ENCODE assay signal across 1 cellular context in genomic region chr22:39220897-39221850, GRCh38.
TF ChIP-seq lines count a peak whose summit lies in the region.

No MANE protein-coding gene starts in this region.

TF ChIP-seq in K562, 482 proteins besides CTCF, POLR2A, EP300 and RAD21 (continued from another document):
- TF ChIP-seq USF1 (CRISPR knock-in tag; IDR thresholded peaks at IDR 0.05), result no peak
- TF ChIP-seq, protein P1, sequence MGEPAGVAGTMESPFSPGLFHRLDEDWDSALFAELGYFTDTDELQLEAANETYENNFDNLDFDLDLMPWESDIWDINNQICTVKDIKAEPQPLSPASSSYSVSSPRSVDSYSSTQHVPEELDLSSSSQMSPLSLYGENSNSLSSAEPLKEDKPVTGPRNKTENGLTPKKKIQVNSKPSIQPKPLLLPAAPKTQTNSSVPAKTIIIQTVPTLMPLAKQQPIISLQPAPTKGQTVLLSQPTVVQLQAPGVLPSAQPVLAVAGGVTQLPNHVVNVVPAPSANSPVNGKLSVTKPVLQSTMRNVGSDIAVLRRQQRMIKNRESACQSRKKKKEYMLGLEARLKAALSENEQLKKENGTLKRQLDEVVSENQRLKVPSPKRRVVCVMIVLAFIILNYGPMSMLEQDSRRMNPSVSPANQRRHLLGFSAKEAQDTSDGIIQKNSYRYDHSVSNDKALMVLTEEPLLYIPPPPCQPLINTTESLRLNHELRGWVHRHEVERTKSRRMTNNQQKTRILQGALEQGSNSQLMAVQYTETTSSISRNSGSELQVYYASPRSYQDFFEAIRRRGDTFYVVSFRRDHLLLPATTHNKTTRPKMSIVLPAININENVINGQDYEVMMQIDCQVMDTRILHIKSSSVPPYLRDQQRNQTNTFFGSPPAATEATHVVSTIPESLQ (CRISPR knock-in tag; IDR thresholded peaks at IDR 0.05), result no peak
- TF ChIP-seq CBX3 (IDR thresholded peaks at IDR 0.05; ENCODE audit: borderline replicate concordance in 1 of 2, low read length in 2 of 2), result no peak
- no peak for TF ChIP-seq ARID4B (CRISPR knock-in tag; IDR thresholded peaks at IDR 0.05)
- TF ChIP-seq RFX7 (CRISPR knock-in tag; IDR thresholded peaks at IDR 0.05), result no peak
- no peak for TF ChIP-seq CREM (IDR thresholded peaks at IDR 0.05; ENCODE audit: low read depth)
- TF ChIP-seq, protein P2, sequence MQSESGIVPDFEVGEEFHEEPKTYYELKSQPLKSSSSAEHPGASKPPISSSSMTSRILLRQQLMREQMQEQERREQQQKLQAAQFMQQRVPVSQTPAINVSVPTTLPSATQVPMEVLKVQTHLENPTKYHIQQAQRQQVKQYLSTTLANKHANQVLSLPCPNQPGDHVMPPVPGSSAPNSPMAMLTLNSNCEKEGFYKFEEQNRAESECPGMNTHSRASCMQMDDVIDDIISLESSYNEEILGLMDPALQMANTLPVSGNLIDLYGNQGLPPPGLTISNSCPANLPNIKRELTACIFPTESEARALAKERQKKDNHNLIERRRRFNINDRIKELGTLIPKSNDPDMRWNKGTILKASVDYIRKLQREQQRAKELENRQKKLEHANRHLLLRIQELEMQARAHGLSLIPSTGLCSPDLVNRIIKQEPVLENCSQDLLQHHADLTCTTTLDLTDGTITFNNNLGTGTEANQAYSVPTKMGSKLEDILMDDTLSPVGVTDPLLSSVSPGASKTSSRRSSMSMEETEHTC (IDR thresholded peaks at IDR 0.05), result no peak
- TF ChIP-seq ZNF146 (CRISPR knock-in tag; IDR thresholded peaks at IDR 0.05; ENCODE audit: unreplicated experiment), result no peak
- TF ChIP-seq BCL6 (CRISPR knock-in tag; IDR thresholded peaks at IDR 0.05), result no peak
- no peak for TF ChIP-seq HMG20A (CRISPR knock-in tag; conservative IDR thresholded peaks at IDR 0.05)
- TF ChIP-seq ZNF12 (CRISPR knock-in tag; IDR thresholded peaks at IDR 0.05), result no peak
- no peak for TF ChIP-seq FIP1L1 (IDR thresholded peaks at IDR 0.05; ENCODE audit: low read depth, low read length, poor library complexity, severe bottlenecking)
- TF ChIP-seq GATAD2B (IDR thresholded peaks at IDR 0.05; ENCODE audit: borderline replicate concordance), result no peak
- TF ChIP-seq, protein P3, sequence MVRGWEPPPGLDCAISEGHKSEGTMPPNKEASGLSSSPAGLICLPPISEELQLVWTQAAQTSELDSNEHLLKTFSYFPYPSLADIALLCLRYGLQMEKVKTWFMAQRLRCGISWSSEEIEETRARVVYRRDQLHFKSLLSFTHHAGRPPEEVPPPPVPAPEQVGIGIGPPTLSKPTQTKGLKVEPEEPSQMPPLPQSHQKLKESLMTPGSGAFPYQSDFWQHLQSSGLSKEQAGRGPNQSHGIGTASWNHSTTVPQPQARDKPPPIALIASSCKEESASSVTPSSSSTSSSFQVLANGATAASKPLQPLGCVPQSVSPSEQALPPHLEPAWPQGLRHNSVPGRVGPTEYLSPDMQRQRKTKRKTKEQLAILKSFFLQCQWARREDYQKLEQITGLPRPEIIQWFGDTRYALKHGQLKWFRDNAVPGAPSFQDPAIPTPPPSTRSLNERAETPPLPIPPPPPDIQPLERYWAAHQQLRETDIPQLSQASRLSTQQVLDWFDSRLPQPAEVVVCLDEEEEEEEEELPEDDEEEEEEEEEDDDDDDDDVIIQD (CRISPR knock-in tag; IDR thresholded peaks at IDR 0.05), result no peak
- TF ChIP-seq TRIM24 (IDR thresholded peaks at IDR 0.05), result no peak
- no peak for TF ChIP-seq BMI1 (IDR thresholded peaks at IDR 0.05; ENCODE audit: low read length)
TF ChIP-seq in K562: peak in this region for 0.
